ENCODE assay signal across 8 cellular contexts in the genomic region with DNA sequence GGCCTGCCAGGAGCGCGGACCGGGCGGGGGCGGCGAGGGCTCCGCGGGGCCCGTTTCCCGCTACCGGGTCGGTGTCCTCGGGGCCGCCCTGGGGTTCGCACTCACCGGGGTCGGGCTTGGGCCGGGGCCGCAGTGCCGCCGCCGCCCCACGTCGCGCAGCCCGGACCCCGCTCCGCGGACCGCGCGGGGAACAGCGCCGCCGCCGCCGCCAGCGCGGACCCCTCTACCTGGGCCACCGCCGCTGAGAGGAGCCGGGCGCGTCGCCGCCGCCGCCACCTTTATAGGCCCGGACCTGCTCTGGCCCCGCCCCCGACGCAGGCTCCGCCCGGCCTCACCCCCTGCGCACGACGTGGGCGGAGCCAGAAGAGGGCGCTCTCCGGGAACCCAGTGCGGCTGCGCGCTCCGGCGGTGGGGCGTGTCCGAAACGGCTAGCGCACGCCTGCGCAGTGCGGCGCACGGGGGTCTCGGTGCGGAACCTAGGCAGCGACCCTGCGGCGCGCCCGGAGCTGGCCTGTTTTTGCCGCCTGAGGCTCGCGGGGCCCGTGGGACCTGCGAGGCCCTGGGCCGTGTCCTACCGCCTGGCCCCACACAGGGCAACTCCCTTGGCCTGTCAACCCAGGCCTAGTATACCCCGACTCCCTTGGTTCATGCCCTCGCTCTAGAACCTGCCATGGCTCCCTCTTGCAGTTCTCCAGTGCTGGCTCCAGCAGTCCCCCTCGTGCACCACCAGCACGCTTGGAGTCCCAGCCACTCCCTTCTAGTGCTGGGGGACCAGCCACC. TPM values are rescaled to one million over a fixed set of nuclear protein-coding genes. Genes with fewer than 3 reads are reported as not detected.
DNase-seq lines count a peak whose midpoint lies in the region; ATAC-seq and TF ChIP-seq lines count a peak whose summit lies in the region.

A gene (minus strand): TSS at position 254 of the 780 bp plus-strand sequence. CDS start 393 bp downstream, outside the sequence.

- peak; percentile 47 for ATAC-seq in GM18907 (IDR thresholded peaks at IDR 0.05; ENCODE audit: unreplicated experiment)
- peak; percentile 48 for ATAC-seq in HG03159 (IDR thresholded peaks at IDR 0.05; ENCODE audit: unreplicated experiment)
- ATAC-seq in left colon, result peak; percentile 51

- intact Hi-C loops in left colon (cut with DNase I, micrococcal nuclease), result no loop called here

- H3K27ac ChIP-seq in cingulate gyrus (ENCODE audit: low read depth, low read length), result peak within 1 kb of the TSS; percentile 95

- DNase-seq in AG09309 (ENCODE audit: low read depth), result no peak
- peak; percentile 71 for DNase-seq in NCI-H345 treated with DMSO at 0.1 percent for 48 hours (lab: John Stamatoyannopoulos, UW; ENCODE audit: unreplicated experiment)
- DNase-seq in activated CD4-positive, alpha-beta T cell treated with anti-CD3 and anti-CD28 coated beads for 4 hours, result peak; percentile 96 to 97
- peak; percentile 82 to 96 for DNase-seq in left colon
- peak; percentile 94 for DNase-seq in stimulated activated CD4-positive, alpha-beta T cell treated with anti-CD3 and anti-CD28 coated beads, Interleukin-1b, Interleukin-23, amount 100 ng/mL, for 48 hours

- TF ChIP-seq CTCF in AG09309 (IDR thresholded peaks at IDR 0.05; ENCODE audit: control insufficient read depth, insufficient read depth, low read depth, low read length, missing control alignments), result peak; percentile 45

- peak within 1 kb of the TSS; percentile 91 for H3K4me3 ChIP-seq in AG09309 (ENCODE audit: control insufficient read depth, low read depth, low read length)

RNA-seq across cellular contexts. Expression of the gene that starts here (rescaled TPM):
- 100 to 1,000 TPM; 242 to 319 TPM for total RNA-seq in left colon
